ENCODE assay signal across 11 cellular contexts in genomic region chr12:66901136-66901932, GRCh38.
A peak's percentile ranks its signal among the peaks of the same experiment; 100 is the strongest.
DNase-seq lines count a peak whose midpoint lies in the region; ATAC-seq and TF ChIP-seq lines count a peak whose summit lies in the region.
"Had no signal": no experiment of that assay in that cellular context is flagged by ENCODE, and none has a peak within 500 bp of the region (broad histone marks: within the 10 kb centered on the region; RNA-seq: fewer than 3 reads in every experiment).

No MANE protein-coding gene starts in this region.

- no peaks in the 10 kb centered on the region for H3K36me3 ChIP-seq in brain microvascular endothelial cell (replicated peaks)
- H3K36me3 ChIP-seq: gastroesophageal sphincter, transverse colon had no signal

- intact Hi-C loops in left colon (cut with DNase I, micrococcal nuclease): no loop called here

- DNase-seq in left colon: peak in 1 of 2 donors; percentile 11
- DNase-seq in amygdala (lab: John Stamatoyannopoulos, UW): no peak
- DNase-seq in RKO (ENCODE audit: low spot score): no peak
- DNase-seq in NCI-H1417 (lab: John Stamatoyannopoulos, UW): no peak
- no peak for DNase-seq in brain microvascular endothelial cell
- DNase-seq: activated T-cell treated with anti-CD3 and anti-CD28 coated beads for 4 hours, transverse colon had no signal

- in situ Hi-C loops in brain microvascular endothelial cell (cut with HindIII; ENCODE audit: low pct_ligation_motif_present, low sequenced_read_pairs): no loop called here

- TF ChIP-seq CTCF in brain microvascular endothelial cell (IDR thresholded peaks at IDR 0.05; ENCODE audit: low read depth, low read length, missing control alignments): no peak

- H3K27me3 ChIP-seq in brain microvascular endothelial cell (replicated peaks): no peaks in the 10 kb centered on the region
- H3K27me3 ChIP-seq: gastroesophageal sphincter, transverse colon had no signal

- H3K4me3 ChIP-seq in brain microvascular endothelial cell (ENCODE audit: low read depth, low read length): no peak overlapping the region
- H3K4me3 ChIP-seq: gastroesophageal sphincter, transverse colon had no signal

- peak; percentile 97 for ATAC-seq in GM18858 (IDR thresholded peaks at IDR 0.05; ENCODE audit: unreplicated experiment)
- ATAC-seq in GM21619 (IDR thresholded peaks at IDR 0.05; ENCODE audit: unreplicated experiment): peak; percentile 93
- ATAC-seq in HG03521 (IDR thresholded peaks at IDR 0.05; ENCODE audit: unreplicated experiment): peak; percentile 92
- ATAC-seq in left colon: peak; percentile 97
- ATAC-seq: gastroesophageal sphincter had no signal

- no peak overlapping the region for H3K27ac ChIP-seq in brain microvascular endothelial cell
- H3K27ac ChIP-seq: transverse colon had no signal
